ENCODE assay signal across 8 cellular contexts in the genomic region with DNA sequence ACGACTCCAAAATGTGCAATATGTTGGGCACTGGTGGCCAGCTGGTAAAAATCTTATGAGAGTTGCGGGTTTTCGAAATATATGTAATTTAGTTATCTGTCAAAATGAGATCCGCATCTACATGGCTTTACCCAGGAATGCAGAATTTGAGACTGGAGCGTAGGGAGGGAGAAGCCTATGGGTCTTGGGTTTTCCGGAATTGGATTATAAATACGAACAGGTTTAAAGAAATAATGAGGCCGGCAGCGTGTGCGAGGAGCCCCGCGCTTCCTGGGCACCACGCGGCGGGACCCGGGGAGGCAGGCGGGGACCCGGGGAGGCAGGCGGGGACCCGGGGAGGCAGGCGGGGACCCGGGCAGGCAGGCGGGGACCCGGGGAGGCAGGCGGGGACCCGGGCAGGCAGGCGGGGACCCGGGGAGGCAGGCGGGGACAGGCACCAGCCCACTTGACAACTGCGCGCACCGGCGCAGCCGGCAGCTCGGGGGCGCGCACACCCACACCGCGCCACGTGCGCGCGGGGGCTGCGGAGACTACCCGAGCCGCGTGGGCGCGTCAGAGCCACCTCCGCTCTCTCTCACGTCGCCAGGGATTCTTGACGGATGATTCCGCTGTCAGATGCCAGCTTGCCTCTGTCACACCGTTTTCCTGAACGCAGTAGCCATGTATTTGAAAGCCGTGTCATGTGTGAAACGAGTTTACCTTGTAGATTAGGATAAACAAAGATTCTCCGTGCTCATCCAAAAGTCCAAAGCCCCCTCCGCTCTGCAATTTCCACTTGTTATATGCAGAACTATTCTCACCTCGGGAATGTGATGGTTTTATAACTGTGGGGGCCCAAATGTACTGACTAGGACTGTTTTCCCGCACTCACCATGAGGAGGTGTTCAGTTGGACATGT. TPM values are rescaled to one million over a fixed set of nuclear protein-coding genes. Genes with fewer than 3 reads are reported as not detected.
DNase-seq lines count a peak whose midpoint lies in the region; ATAC-seq, FAIRE-seq and TF ChIP-seq lines count a peak whose summit lies in the region.

No MANE protein-coding gene starts in this region.

- H2AFZ ChIP-seq in endothelial cell of umbilical vein (ENCODE audit: low read depth, low read length), result peak overlapping the region; percentile 98

- dilution Hi-C loops in endothelial cell of umbilical vein (cut with MboI; ENCODE audit: extremely low pct_ligation_motif_present, low sequenced_read_pairs), result no loop called here

- peak overlapping the region; percentile 43 for H3K9ac ChIP-seq in endothelial cell of umbilical vein (replicated peaks; ENCODE audit: extremely low read depth, insufficient read depth, low read length)

- no peaks in the 10 kb centered on the region for H3K79me2 ChIP-seq in endothelial cell of umbilical vein (ENCODE audit: control insufficient read depth, insufficient read depth, low read length)

- H3K27me3 ChIP-seq in endothelial cell of umbilical vein (ENCODE audit: control insufficient read depth in 2 of 2, insufficient read depth in 2 of 2, low read length in 2 of 2) (no peaks in the 10 kb centered on the region), muscle layer of duodenum (ENCODE audit: low read depth, low read length) (no peaks in the 10 kb centered on the region)

- FAIRE-seq in endothelial cell of umbilical vein (lab: Jason Lieb, UNC), result peak; percentile 50

- H3K9me3 ChIP-seq in endothelial cell of umbilical vein (replicated peaks; ENCODE audit: control insufficient read depth, insufficient read depth, low read length) (no peaks in the 10 kb centered on the region), muscle layer of duodenum (ENCODE audit: control insufficient read depth in 1 of 2, low read length in 2 of 2) (no peaks in the 10 kb centered on the region)

- H3K4me3 ChIP-seq in endothelial cell of umbilical vein (replicated peaks in 1 of 3; ENCODE audit: insufficient read depth in 1 of 3, low read depth in 1 of 3, low read length in 3 of 3), result peak overlapping the region; percentile 52 to 64 (median 63)
- H3K4me3 ChIP-seq in muscle layer of duodenum (ENCODE audit: low read depth in 1 of 2, low read length in 2 of 2), result peak overlapping the region; percentile 65 to 85

- intact Hi-C loops in endothelial cell of umbilical vein (cut with micrococcal nuclease), result loop anchor here (2.0 kb wide), 3 partner anchors 44 to 54 kb away; a partner anchor contains a TSS

- no peaks in the 10 kb centered on the region for H3K36me3 ChIP-seq in endothelial cell of umbilical vein (ENCODE audit: control insufficient read depth in 2 of 2, extremely low read depth in 1 of 2, insufficient read depth in 2 of 2, low read length in 2 of 2)
- no peaks in the 10 kb centered on the region for H3K36me3 ChIP-seq in muscle layer of duodenum (ENCODE audit: control insufficient read depth in 1 of 2, insufficient read depth in 2 of 2, low read length in 2 of 2)

- DNase-seq in DMS153 treated with DMSO at 0.1 percent for 48 hours (lab: John Stamatoyannopoulos, UW; ENCODE audit: unreplicated experiment) (peak; percentile 7), DMS153 (lab: John Stamatoyannopoulos, UW) (no peak), NCI-H82 (lab: John Stamatoyannopoulos, UW) (peak; percentile 61), endothelial cell of umbilical vein (ENCODE audit: low read depth, low spot score) (peak; percentile 38)
- DNase-seq in activated CD8-positive, alpha-beta memory T cell treated with anti-CD3 and anti-CD28 coated beads, Interleukin-2, amount 50 U/mL, for 4 hours, result peak; percentile 78
- peak; percentile 15 to 39 for DNase-seq in stimulated activated CD8-positive, alpha-beta memory T cell treated with anti-CD3 and anti-CD28 coated beads, Interleukin-7, amount 100 ng/mL, for 1 hour (ENCODE audit: low read depth in 2 of 2)

- no peaks in the 10 kb centered on the region for H3K9me1 ChIP-seq in endothelial cell of umbilical vein (replicated peaks; ENCODE audit: control insufficient read depth, extremely low read depth, insufficient read depth, low read length)

- no peak for TF ChIP-seq CTCF in endothelial cell of umbilical vein (IDR thresholded peaks at IDR 0.05; ENCODE audit: extremely low read depth in 1 of 2, insufficient read depth in 1 of 2, low read depth in 1 of 2, low read length in 2 of 2)

- H3K4me1 ChIP-seq in endothelial cell of umbilical vein (ENCODE audit: control insufficient read depth, extremely low read depth, insufficient read depth, low read length) (peaks cover 12% of the 10 kb centered on the region), muscle layer of duodenum (ENCODE audit: control insufficient read depth in 1 of 2, insufficient read depth in 2 of 2, low read length in 2 of 2) (peaks cover 0 to 6% of the 10 kb centered on the region in 2 donors)

- BruUV-seq in endothelial cell of umbilical vein (replicated peaks; lab: Mats Ljungman, UMichigan), result no TSS peak

- H4K20me1 ChIP-seq in endothelial cell of umbilical vein (replicated peaks; ENCODE audit: control insufficient read depth, extremely low read depth, insufficient read depth, low read length), result no peaks in the 10 kb centered on the region

- peak overlapping the region; percentile 85 for H3K4me2 ChIP-seq in endothelial cell of umbilical vein (ENCODE audit: insufficient read depth, low read length)

- H3K27ac ChIP-seq in endothelial cell of umbilical vein (ENCODE audit: insufficient read depth, low read depth, low read length) (no peak overlapping the region), muscle layer of duodenum (ENCODE audit: low read length) (no peak overlapping the region)

- POLR2A ChIA-PET in endothelial cell of umbilical vein (lab: Charles Lee), result no interaction called here

- CTCF ChIA-PET in endothelial cell of umbilical vein (lab: Charles Lee), result interaction anchor here (0.6 to 1.1 kb wide), 2 partner anchors 55 to 124 kb away, joined by 3 to 4 read pairs; a partner anchor contains a TSS

- peak; percentile 51 for ATAC-seq in HG02970 (IDR thresholded peaks at IDR 0.05; ENCODE audit: low FRiP score, unreplicated experiment)

- TF ChIP-seq POLR2A in endothelial cell of umbilical vein (IDR thresholded peaks at IDR 0.05; ENCODE audit: low read depth, low read length), result no peak

TF ChIP-seq in endothelial cell of umbilical vein, 7 proteins besides CTCF, POLR2A, EP300 and RAD21:
- TF ChIP-seq MYC (IDR thresholded peaks at IDR 0.05; ENCODE audit: low read depth, low read length) (peak; percentile 67), EZH2 (IDR thresholded peaks at IDR 0.05; ENCODE audit: borderline replicate concordance, low read depth, low read length, severe bottlenecking) (no peak)
- TF ChIP-seq, protein P1, sequence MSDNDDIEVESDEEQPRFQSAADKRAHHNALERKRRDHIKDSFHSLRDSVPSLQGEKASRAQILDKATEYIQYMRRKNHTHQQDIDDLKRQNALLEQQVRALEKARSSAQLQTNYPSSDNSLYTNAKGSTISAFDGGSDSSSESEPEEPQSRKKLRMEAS (IDR thresholded peaks at IDR 0.05; ENCODE audit: insufficient read depth, insufficient read length), result peak; percentile 26

RNA-seq across cellular contexts. Expression of a gene that starts 54.3 kb away (rescaled TPM):
- 398 and 417 TPM in 2 replicates for total RNA-seq in endothelial cell of umbilical vein
- 45.9 and 68.7 TPM in 2 replicates for polyA plus RNA-seq in endothelial cell of umbilical vein
- polyA plus RNA-seq in endothelial cell of umbilical vein (2011; cell fraction: cytosol; rRNA removed), result 136 and 154 TPM in 2 replicates
- 137 and 210 TPM in 2 replicates for polyA plus RNA-seq in endothelial cell of umbilical vein (2011; cell fraction: nucleus; rRNA removed)
- 231 and 310 TPM in 2 replicates for polyA plus RNA-seq in endothelial cell of umbilical vein (2012)
- 253 and 258 TPM in 2 replicates for polyA minus RNA-seq in endothelial cell of umbilical vein
- polyA minus RNA-seq in endothelial cell of umbilical vein (2011; cell fraction: cytosol; rRNA and poly(A)+ RNA removed), result 227 TPM
- 100 and 154 TPM in 2 replicates for polyA minus RNA-seq in endothelial cell of umbilical vein (2011; cell fraction: nucleus; rRNA and poly(A)+ RNA removed)
